10 cellular contexts compared by ENCODE assay signal in genomic region chr2:159225025-159226016, GRCh38.
DNase-seq lines count a peak whose midpoint lies in the region; ATAC-seq and TF ChIP-seq lines count a peak whose summit lies in the region.
"Had no signal": no experiment of that assay in that cellular context is flagged by ENCODE, and none has a peak within 500 bp of the region (broad histone marks: within the 10 kb centered on the region; RNA-seq: fewer than 3 reads in every experiment).

No MANE protein-coding gene starts in this region.

- intact Hi-C loops in sciatic nerve (cut with DNase I) = no loop called here

- peak overlapping the region; percentile 66 to 82 (median 76) for H3K4me3 Mint-ChIP-seq in immature natural killer cell
- H3K4me3 Mint-ChIP-seq in naive thymus-derived CD8-positive, alpha-beta T cell = peak overlapping the region in 1 of 10 donors; percentile 62

- peak overlapping the region; percentile 68 for H3K27ac ChIP-seq in RWPE1
- H3K27ac ChIP-seq: VCaP had no signal

- peak overlapping the region; percentile 66 to 83 (median 78) for H3K27ac Mint-ChIP-seq in immature natural killer cell
- H3K27ac Mint-ChIP-seq in naive thymus-derived CD8-positive, alpha-beta T cell = peak overlapping the region in 4 of 10 donors; percentile 6 to 74 (median 45)

- ATAC-seq in sciatic nerve = peak; percentile 62
- no peak for ATAC-seq in GM18517 (IDR thresholded peaks at IDR 0.05; ENCODE audit: unreplicated experiment)
- no peak for ATAC-seq in HG02870 (IDR thresholded peaks at IDR 0.05; ENCODE audit: unreplicated experiment)
- no peak for ATAC-seq in naive thymus-derived CD8-positive, alpha-beta T cell

- peaks cover 67 to 71% of the 10 kb centered on the region in 2 donors for H3K4me1 Mint-ChIP-seq in immature natural killer cell
- H3K4me1 Mint-ChIP-seq in naive thymus-derived CD8-positive, alpha-beta T cell = peaks cover 23 to 54% (median 49%) of the 10 kb centered on the region in 4 donors

- H2AFZ ChIP-seq in Loucy (ENCODE audit: low read length) = no peak overlapping the region

- H3K79me2 ChIP-seq in Loucy (ENCODE audit: insufficient read depth, low read length) = no peaks in the 10 kb centered on the region

- H3K27me3 Mint-ChIP-seq in immature natural killer cell (ENCODE audit: low read depth in 3 of 3) = peaks cover 0 to 8% (median 1%) of the 10 kb centered on the region in 3 donors
- H3K27me3 Mint-ChIP-seq in naive thymus-derived CD8-positive, alpha-beta T cell = peaks cover 0 to 2% (median 0%) of the 10 kb centered on the region in 5 donors

- POLR2A ChIA-PET in RWPE1 (lab: Yijun Ruan, JAX; ENCODE audit: low non-redundant PET) = interaction anchor here (0.5 kb wide), 1 partner anchor 495 kb away, joined by 4 read pairs; no protein-coding TSS in a partner anchor
- POLR2A ChIA-PET in naive thymus-derived CD8-positive, alpha-beta T cell (lab: Charles Lee) = interaction anchor here (1.4 kb wide), 1 partner anchor 15 kb away, joined by 3 read pairs; no protein-coding TSS in a partner anchor

- no peaks in the 10 kb centered on the region for H3K9me3 Mint-ChIP-seq in immature natural killer cell
- no peaks in the 10 kb centered on the region for H3K9me3 Mint-ChIP-seq in naive thymus-derived CD8-positive, alpha-beta T cell

- TF ChIP-seq CTCF in Loucy (conservative IDR thresholded peaks at IDR 0.05; ENCODE audit: low read length) (no peak), RWPE1 (conservative IDR thresholded peaks at IDR 0.05; ENCODE audit: low read depth) (no peak)

- H3K9me2 ChIP-seq in Loucy (replicated peaks; ENCODE audit: low read depth, low read length) = no peaks in the 10 kb centered on the region

- peak overlapping the region; percentile 44 for H3K4me2 ChIP-seq in Loucy (ENCODE audit: low read depth, low read length, poor library complexity, severe bottlenecking)

- H3K9me3 ChIP-seq in Loucy (ENCODE audit: insufficient read depth, low read depth, low read length) = no peaks in the 10 kb centered on the region
- no peaks in the 10 kb centered on the region for H3K9me3 ChIP-seq in HAP-1

- DNase-seq in RWPE1 (ENCODE audit: low spot score) (no peak), immature natural killer cell (no peak), sciatic nerve (ENCODE audit: low spot score) (no peak), HAP-1 (ENCODE audit: low spot score in 2 of 2) (no peak)
- no peak for DNase-seq in naive thymus-derived CD8-positive, alpha-beta T cell
- DNase-seq: activated T-cell treated with anti-CD3 and anti-CD28 coated beads for 4 hours had no signal

- H4K20me1 ChIP-seq in Loucy (ENCODE audit: insufficient read depth, low read length, poor library complexity, severe bottlenecking) = no peaks in the 10 kb centered on the region

- H3F3A ChIP-seq in Loucy (ENCODE audit: low read depth) = no peaks in the 10 kb centered on the region

- H3K4me3 ChIP-seq in Loucy (ENCODE audit: low read length, poor library complexity, severe bottlenecking) (no peak overlapping the region), HAP-1 (no peak overlapping the region)

- in situ Hi-C loops in HAP-1 (cut with MboI; ENCODE audit: low sequenced_read_pairs) = no loop called here

- H3K36me3 Mint-ChIP-seq in immature natural killer cell = peaks cover 2 to 10% (median 3%) of the 10 kb centered on the region in 3 donors
- H3K36me3 Mint-ChIP-seq in naive thymus-derived CD8-positive, alpha-beta T cell = peaks cover 0 to 4% (median 0%) of the 10 kb centered on the region in 3 donors

- H3K36me3 ChIP-seq in Loucy (ENCODE audit: insufficient read depth, low read length) (peaks cover 8% of the 10 kb centered on the region; the same call in 1 of the 2 replicates), HAP-1 (replicated peaks) (no peaks in the 10 kb centered on the region; the same call in 1 of the 2 replicates)

- no peak overlapping the region for H3K9ac ChIP-seq in Loucy (ENCODE audit: low read depth, low read length, poor library complexity, severe bottlenecking)

- H3K27me3 ChIP-seq in Loucy (ENCODE audit: insufficient read depth, low read length, poor library complexity, severe bottlenecking) = no peaks in the 10 kb centered on the region
- H3K27me3 ChIP-seq in HAP-1 (ENCODE audit: low read depth) = no peaks in the 10 kb centered on the region

- CTCF ChIA-PET in RWPE1 (lab: Yijun Ruan, JAX) = interaction anchor here (1.1 kb wide), 1 partner anchor 20 kb away, joined by 3 read pairs; no protein-coding TSS in a partner anchor

- H3K4me1 ChIP-seq in Loucy (ENCODE audit: insufficient read depth, low read length, poor library complexity, severe bottlenecking) = peaks cover 77% of the 10 kb centered on the region
- peaks cover 5% of the 10 kb centered on the region; the same call in 1 of the 2 replicates for H3K4me1 ChIP-seq in HAP-1
